Comparison of ENCODE assay signal across 33 cellular contexts in the genomic region with DNA sequence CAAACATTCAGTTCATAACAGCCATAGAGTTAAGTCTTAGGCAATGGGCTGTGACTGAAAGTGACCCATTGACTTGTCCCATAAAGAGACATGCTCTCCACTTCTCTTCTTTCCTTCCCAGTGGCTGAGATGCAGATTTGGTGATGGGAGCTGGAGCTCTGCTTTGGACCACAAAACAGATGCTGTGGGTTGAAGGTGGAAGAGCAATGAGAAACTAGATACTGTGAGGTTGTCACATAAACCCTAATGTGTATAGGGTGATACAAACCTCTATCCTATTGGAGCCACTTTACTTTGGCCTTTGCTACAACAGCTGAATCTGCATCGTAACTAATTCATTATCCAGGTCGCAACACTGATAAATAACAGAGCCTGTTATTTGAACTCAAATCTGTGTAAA.
"Had no signal": no experiment of that assay in that cellular context is flagged by ENCODE, and none has a peak within 500 bp of the region (broad histone marks: within the 10 kb centered on the region; RNA-seq: fewer than 3 reads in every experiment).

No MANE protein-coding gene starts in this region.

- H3K9me3 ChIP-seq: adrenal gland, body of pancreas had no signal

- H3K4me1 Mint-ChIP-seq: activated B cell treated with CpG ODN at 0.5 μM for 24 hours; activated naive CD8-positive, alpha-beta T cell treated with anti-CD3 and anti-CD28 coated beads for 36 hours; activated naive CD8-positive, alpha-beta T cell treated with anti-CD3 and anti-CD28 coated beads, Interleukin-2, amount 50 U/mL, for 24 hours; activated T-helper 17 cell treated with anti-CD3 and anti-CD28 coated beads, Interleukin-2, amount 50 U/mL, for 72 hours; T-helper 17 cell had no signal

- H3K36me3 Mint-ChIP-seq: activated naive CD4-positive, alpha-beta T cell treated with anti-CD3 and anti-CD28 coated beads, Interleukin-2, amount 50 U/mL, for 24 hours; activated naive CD8-positive, alpha-beta T cell treated with anti-CD3 and anti-CD28 coated beads for 36 hours had no signal

- H3K27me3 ChIP-seq: adrenal gland, body of pancreas, cardiac muscle cell had no signal

- H3K4me1 ChIP-seq: adrenal gland, body of pancreas had no signal

- H3K36me3 ChIP-seq: adrenal gland, cardiac muscle cell, WERI-Rb-1 had no signal

- H3K27ac Mint-ChIP-seq: activated B cell treated with CpG ODN at 0.5 μM for 24 hours; activated CD8-positive, alpha-beta T cell treated with anti-CD3 and anti-CD28 coated beads for 36 hours; activated naive CD4-positive, alpha-beta T cell treated with anti-CD3 and anti-CD28 coated beads, Interleukin-2, amount 50 U/mL, for 24 hours; activated naive CD8-positive, alpha-beta T cell treated with anti-CD3 and anti-CD28 coated beads for 36 hours; activated naive CD8-positive, alpha-beta T cell treated with anti-CD3 and anti-CD28 coated beads, Interleukin-2, amount 50 U/mL, for 24 hours; activated T-helper 17 cell treated with anti-CD3 and anti-CD28 coated beads, Interleukin-2, amount 50 U/mL, for 72 hours; dendritic cell treated with granulocyte-macrophage colony-stimulating factor and Interleukin-4, amounts not matched to agents 40 ng/mL and 50 ng/mL, for 4 days; endodermal cell; T-helper 17 cell; T-helper 2 cell treated with Interferon-gamma antibody and Interleukin-4, amounts not matched to agents 5 μg/mL and 100 μg/mL, for 36 hours had no signal

- H3K27me3 Mint-ChIP-seq: activated CD8-positive, alpha-beta T cell treated with anti-CD3 and anti-CD28 coated beads for 36 hours; activated naive CD8-positive, alpha-beta T cell treated with anti-CD3 and anti-CD28 coated beads for 36 hours; activated T-helper 17 cell treated with anti-CD3 and anti-CD28 coated beads, Interleukin-2, amount 50 U/mL, for 72 hours; dendritic cell treated with granulocyte-macrophage colony-stimulating factor and Interleukin-4, amounts not matched to agents 40 ng/mL and 50 ng/mL, for 4 days had no signal

- H3K4me3 ChIP-seq: adrenal gland, body of pancreas, cardiac muscle cell, dorsolateral prefrontal cortex had no signal

- FAIRE-seq: frontal cortex had no signal

- H3K9me3 Mint-ChIP-seq: activated B cell treated with CpG ODN at 0.5 μM for 24 hours; activated CD8-positive, alpha-beta T cell treated with anti-CD3 and anti-CD28 coated beads for 36 hours; activated naive CD4-positive, alpha-beta T cell treated with anti-CD3 and anti-CD28 coated beads, Interleukin-2, amount 50 U/mL, for 24 hours; activated naive CD8-positive, alpha-beta T cell treated with anti-CD3 and anti-CD28 coated beads for 36 hours; activated naive CD8-positive, alpha-beta T cell treated with anti-CD3 and anti-CD28 coated beads, Interleukin-2, amount 50 U/mL, for 24 hours; activated T-cell treated with anti-CD3 and anti-CD28 coated beads, Interleukin-2, amount 50 U/mL, for 4 hours; activated T-helper 17 cell treated with anti-CD3 and anti-CD28 coated beads, Interleukin-2, amount 50 U/mL, for 72 hours; dendritic cell treated with granulocyte-macrophage colony-stimulating factor and Interleukin-4, amounts not matched to agents 40 ng/mL and 50 ng/mL, for 4 days; endodermal cell; T-helper 2 cell treated with Interferon-gamma antibody and Interleukin-4, amounts not matched to agents 5 μg/mL and 100 μg/mL, for 36 hours had no signal

- H3K27ac ChIP-seq: adrenal gland, body of pancreas, coronary artery, dorsolateral prefrontal cortex, WERI-Rb-1 had no signal

- H3K4me3 Mint-ChIP-seq: activated B cell treated with CpG ODN at 0.5 μM for 24 hours; activated CD8-positive, alpha-beta T cell treated with anti-CD3 and anti-CD28 coated beads for 36 hours; activated naive CD4-positive, alpha-beta T cell treated with anti-CD3 and anti-CD28 coated beads, Interleukin-2, amount 50 U/mL, for 24 hours; activated naive CD8-positive, alpha-beta T cell treated with anti-CD3 and anti-CD28 coated beads for 36 hours; activated naive CD8-positive, alpha-beta T cell treated with anti-CD3 and anti-CD28 coated beads, Interleukin-2, amount 50 U/mL, for 24 hours; activated T-cell treated with anti-CD3 and anti-CD28 coated beads, Interleukin-2, amount 50 U/mL, for 4 hours; activated T-helper 17 cell treated with anti-CD3 and anti-CD28 coated beads, Interleukin-2, amount 50 U/mL, for 72 hours; dendritic cell treated with granulocyte-macrophage colony-stimulating factor and Interleukin-4, amounts not matched to agents 40 ng/mL and 50 ng/mL, for 4 days; endodermal cell; T-helper 2 cell treated with Interferon-gamma antibody and Interleukin-4, amounts not matched to agents 5 μg/mL and 100 μg/mL, for 36 hours had no signal

- DNase-seq: activated B cell treated with CpG ODN at 0.5 μM for 24 hours; activated CD4-positive, alpha-beta T cell treated with anti-CD3 and anti-CD28 coated beads for 48 hours; activated CD4-positive, alpha-beta T cell treated with anti-CD3 and anti-CD28 coated beads, Interleukin-2, amount 50 U/mL, for 1 hour; activated CD4-positive, alpha-beta T cell treated with anti-CD3 and anti-CD28 coated beads, Interleukin-2, amount 50 U/mL, for 48 hours; activated CD8-positive, alpha-beta memory T cell treated with anti-CD3 and anti-CD28 coated beads for 24 hours; activated CD8-positive, alpha-beta T cell treated with anti-CD3 and anti-CD28 coated beads for 36 hours; activated effector memory CD4-positive, alpha-beta T cell treated with Interleukin-2 at 50 U/mL for 16 hours; activated gamma-delta T cell treated with Interleukin-2 at 50 U/mL for 16 hours; activated naive CD4-positive, alpha-beta T cell treated with Interleukin-2 at 50 U/mL for 16 hours; activated naive CD8-positive, alpha-beta T cell treated with anti-CD3 and anti-CD28 coated beads for 36 hours; activated naive CD8-positive, alpha-beta T cell treated with anti-CD3 and anti-CD28 coated beads, Interleukin-2, amount 50 U/mL, for 24 hours; activated T-cell treated with anti-CD3 and anti-CD28 coated beads, Interleukin-2, amount 50 U/mL, for 4 hours; adrenal gland; amygdala; aorta; body of pancreas; central memory CD4-positive, alpha-beta T cell; cerebellar nuclear complex; dorsolateral prefrontal cortex; effector memory CD4-positive, alpha-beta T cell; foreskin fibroblast; T-helper 1 cell; T-helper 17 cell; T1000; WERI-Rb-1 had no signal
